Comparison of ENCODE assay signal across 16 cellular contexts in genomic region chr9:89873801-89874200, GRCh38.
DNase-seq lines count a peak whose midpoint lies in the region; ATAC-seq and TF ChIP-seq lines count a peak whose summit lies in the region.
"Had no signal": no experiment of that assay in that cellular context is flagged by ENCODE, and none has a peak within 500 bp of the region (broad histone marks: within the 10 kb centered on the region; RNA-seq: fewer than 3 reads in every experiment).

No MANE protein-coding gene starts in this region.

- peak; percentile 17 for DNase-seq in activated naive CD8-positive, alpha-beta T cell treated with anti-CD3 and anti-CD28 coated beads, Interleukin-2, amount 10 ng/mL, durations not matched to agents 7 days and 5 days
- DNase-seq in activated naive CD8-positive, alpha-beta T cell treated with anti-CD3 and anti-CD28 coated beads for 36 hours = no peak
- DNase-seq in chondrocyte (ENCODE audit: low spot score) (peak; percentile 59), omental fat pad (ENCODE audit: low spot score) (no peak), type B pancreatic cell (ENCODE audit: extremely low spot score, unreplicated experiment) (peak; percentile 52), SK-N-DZ (ENCODE audit: low spot score) (no peak), caudate nucleus (lab: John Stamatoyannopoulos, UW) (no peak)
- DNase-seq: activated CD4-positive, alpha-beta T cell treated with anti-CD3 and anti-CD28 coated beads for 48 hours; effector CD4-positive, alpha-beta T cell; erythroblast; foreskin keratinocyte; HFFc6; NCI-H748 treated with DMSO at 0.1 percent for 48 hours had no signal

- H3K27me3 Mint-ChIP-seq in activated naive CD8-positive, alpha-beta T cell treated with anti-CD3 and anti-CD28 coated beads, Interleukin-2, amount 10 ng/mL, durations not matched to agents 7 days and 5 days = peaks cover 3% of the 10 kb centered on the region
- H3K27me3 Mint-ChIP-seq in activated naive CD8-positive, alpha-beta T cell treated with anti-CD3 and anti-CD28 coated beads for 36 hours = no peaks in the 10 kb centered on the region
- H3K27me3 Mint-ChIP-seq in chondrocyte (ENCODE audit: low read depth) (no peaks in the 10 kb centered on the region), type B pancreatic cell (no peaks in the 10 kb centered on the region)
- H3K27me3 Mint-ChIP-seq: activated naive CD4-positive, alpha-beta T cell treated with anti-CD3 and anti-CD28 coated beads, Interleukin-2, amount 50 U/mL, for 24 hours had no signal

- H3K4me1 Mint-ChIP-seq in activated naive CD8-positive, alpha-beta T cell treated with anti-CD3 and anti-CD28 coated beads, Interleukin-2, amount 10 ng/mL, durations not matched to agents 7 days and 5 days = no peaks in the 10 kb centered on the region
- H3K4me1 Mint-ChIP-seq in activated naive CD8-positive, alpha-beta T cell treated with anti-CD3 and anti-CD28 coated beads for 36 hours = no peaks in the 10 kb centered on the region
- peaks cover 25% of the 10 kb centered on the region for H3K4me1 Mint-ChIP-seq in chondrocyte (ENCODE audit: low read depth)
- H3K4me1 Mint-ChIP-seq in type B pancreatic cell (ENCODE audit: unreplicated experiment) = peaks cover 8% of the 10 kb centered on the region
- H3K4me1 Mint-ChIP-seq: activated naive CD4-positive, alpha-beta T cell treated with anti-CD3 and anti-CD28 coated beads, Interleukin-2, amount 50 U/mL, for 24 hours had no signal

- no peaks in the 10 kb centered on the region for H3K36me3 Mint-ChIP-seq in activated naive CD8-positive, alpha-beta T cell treated with anti-CD3 and anti-CD28 coated beads, Interleukin-2, amount 10 ng/mL, durations not matched to agents 7 days and 5 days
- H3K36me3 Mint-ChIP-seq in activated naive CD8-positive, alpha-beta T cell treated with anti-CD3 and anti-CD28 coated beads for 36 hours = no peaks in the 10 kb centered on the region
- H3K36me3 Mint-ChIP-seq in chondrocyte (ENCODE audit: low read depth) (no peaks in the 10 kb centered on the region), type B pancreatic cell (no peaks in the 10 kb centered on the region)
- H3K36me3 Mint-ChIP-seq: activated naive CD4-positive, alpha-beta T cell treated with anti-CD3 and anti-CD28 coated beads, Interleukin-2, amount 50 U/mL, for 24 hours; neural progenitor cell had no signal

- H3K4me3 Mint-ChIP-seq in activated naive CD8-positive, alpha-beta T cell treated with anti-CD3 and anti-CD28 coated beads, Interleukin-2, amount 10 ng/mL, durations not matched to agents 7 days and 5 days = no peak overlapping the region
- H3K4me3 Mint-ChIP-seq in activated naive CD8-positive, alpha-beta T cell treated with anti-CD3 and anti-CD28 coated beads for 36 hours = no peak overlapping the region
- H3K4me3 Mint-ChIP-seq in chondrocyte (ENCODE audit: unreplicated experiment) (no peak overlapping the region), type B pancreatic cell (no peak overlapping the region)
- H3K4me3 Mint-ChIP-seq: activated naive CD4-positive, alpha-beta T cell treated with anti-CD3 and anti-CD28 coated beads, Interleukin-2, amount 50 U/mL, for 24 hours; HFFc6; neural progenitor cell had no signal

- no peak for TF ChIP-seq CTCF in chondrocyte (IDR thresholded peaks at IDR 0.05)
- no peak for TF ChIP-seq CTCF in omental fat pad (IDR thresholded peaks at IDR 0.05)
- no peak for TF ChIP-seq CTCF in type B pancreatic cell (conservative IDR thresholded peaks at IDR 0.05)

- no peak for ATAC-seq in activated naive CD8-positive, alpha-beta T cell treated with anti-CD3 and anti-CD28 coated beads, Interleukin-2, amount 10 ng/mL, durations not matched to agents 7 days and 5 days (ENCODE audit: low read depth)
- ATAC-seq in omental fat pad (ENCODE audit: low FRiP score) (peak; percentile 27), GM19452 (IDR thresholded peaks at IDR 0.05; ENCODE audit: unreplicated experiment) (no peak)

- no peak overlapping the region for H3K27ac ChIP-seq in caudate nucleus (ENCODE audit: low read depth, low read length)
- H3K27ac ChIP-seq: foreskin keratinocyte, neural progenitor cell had no signal

- H3K27ac Mint-ChIP-seq in activated naive CD8-positive, alpha-beta T cell treated with anti-CD3 and anti-CD28 coated beads, Interleukin-2, amount 10 ng/mL, durations not matched to agents 7 days and 5 days = no peak overlapping the region
- H3K27ac Mint-ChIP-seq in activated naive CD8-positive, alpha-beta T cell treated with anti-CD3 and anti-CD28 coated beads for 36 hours = no peak overlapping the region
- no peak overlapping the region for H3K27ac Mint-ChIP-seq in chondrocyte (ENCODE audit: unreplicated experiment)
- no peak overlapping the region for H3K27ac Mint-ChIP-seq in type B pancreatic cell
- H3K27ac Mint-ChIP-seq: activated naive CD4-positive, alpha-beta T cell treated with anti-CD3 and anti-CD28 coated beads, Interleukin-2, amount 50 U/mL, for 24 hours; HFFc6; neural progenitor cell had no signal

- POLR2A ChIA-PET in activated naive CD8-positive, alpha-beta T cell treated with anti-CD3 and anti-CD28 coated beads, Interleukin-2, amount 10 ng/mL, durations not matched to agents 7 days and 5 days (lab: Charles Lee) = interaction anchor here (0.6 kb wide), 1 partner anchor 25 kb away, joined by 3 read pairs; no protein-coding TSS in a partner anchor

- no peaks in the 10 kb centered on the region for H3K9me3 Mint-ChIP-seq in activated naive CD8-positive, alpha-beta T cell treated with anti-CD3 and anti-CD28 coated beads, Interleukin-2, amount 10 ng/mL, durations not matched to agents 7 days and 5 days
- H3K9me3 Mint-ChIP-seq in activated naive CD8-positive, alpha-beta T cell treated with anti-CD3 and anti-CD28 coated beads for 36 hours = no peaks in the 10 kb centered on the region
- H3K9me3 Mint-ChIP-seq in chondrocyte (ENCODE audit: low read depth) (no peaks in the 10 kb centered on the region), type B pancreatic cell (no peaks in the 10 kb centered on the region)
- H3K9me3 Mint-ChIP-seq: activated naive CD4-positive, alpha-beta T cell treated with anti-CD3 and anti-CD28 coated beads, Interleukin-2, amount 50 U/mL, for 24 hours; neural progenitor cell had no signal

Comparison
In these comparisons a context has a peak if more than half of its experiments do, and no peak if none do; other contexts are left out.
1. DNase-seq: peak in activated naive CD8-positive, alpha-beta T cell treated with anti-CD3 and anti-CD28 coated beads, Interleukin-2, amount 10 ng/mL, durations not matched to agents 7 days and 5 days (single experiment), chondrocyte (single experiment) and type B pancreatic cell (single experiment); none in activated naive CD8-positive, alpha-beta T cell treated with anti-CD3 and anti-CD28 coated beads for 36 hours (single experiment), omental fat pad (single experiment), SK-N-DZ (single experiment) and caudate nucleus (0 of 61).